In genomic region chr3:193515884-193516438, GRCh38 we compare ENCODE assay signal across 37 cellular contexts. TPM values are rescaled to one million over a fixed set of nuclear protein-coding genes. Genes with fewer than 3 reads are reported as not detected.
"Had no signal": no experiment of that assay in that cellular context is flagged by ENCODE, and none has a peak within 500 bp of the region (broad histone marks: within the 10 kb centered on the region; RNA-seq: fewer than 3 reads in every experiment).

No MANE protein-coding gene starts in this region.

- ATAC-seq: activated CD4-positive, CD25-positive, alpha-beta regulatory T cell treated with anti-CD3 and anti-CD28 coated beads, Interleukin-2, amount 50 U/mL, for 24 hours; activated CD8-positive, alpha-beta memory T cell treated with anti-CD3 and anti-CD28 coated beads, Interleukin-2, amount 10 ng/mL, durations not matched to agents 7 days and 5 days; activated CD8-positive, alpha-beta T cell treated with anti-CD3 and anti-CD28 coated beads for 36 hours; gastroesophageal sphincter; T-helper 17 cell had no signal

- H3K4me1 Mint-ChIP-seq: activated B cell treated with CpG ODN at 0.5 μM for 24 hours; activated CD8-positive, alpha-beta memory T cell treated with anti-CD3 and anti-CD28 coated beads, Interleukin-2, amount 10 ng/mL, durations not matched to agents 7 days and 5 days; activated naive CD4-positive, alpha-beta T cell treated with anti-CD3 and anti-CD28 coated beads, Interleukin-2, amount 50 U/mL, for 24 hours; activated naive CD8-positive, alpha-beta T cell treated with anti-CD3 and anti-CD28 coated beads for 36 hours; T-helper 17 cell had no signal

- H3K27me3 ChIP-seq: ascending aorta, breast epithelium, cardiac muscle cell, colonic mucosa, esophagus squamous epithelium, gastroesophageal sphincter had no signal

- H3K27ac ChIP-seq: ascending aorta, breast epithelium, cardiac muscle cell, colonic mucosa, epithelial cell of prostate, esophagus squamous epithelium, gastroesophageal sphincter, WERI-Rb-1 had no signal

- H3K4me3 Mint-ChIP-seq: activated B cell treated with CpG ODN at 0.5 μM for 24 hours; activated CD8-positive, alpha-beta memory T cell treated with anti-CD3 and anti-CD28 coated beads, Interleukin-2, amount 10 ng/mL, durations not matched to agents 7 days and 5 days; activated CD8-positive, alpha-beta T cell treated with anti-CD3 and anti-CD28 coated beads for 36 hours; activated naive CD4-positive, alpha-beta T cell treated with anti-CD3 and anti-CD28 coated beads for 36 hours; activated naive CD4-positive, alpha-beta T cell treated with anti-CD3 and anti-CD28 coated beads, Interleukin-2, amount 50 U/mL, for 24 hours; activated naive CD8-positive, alpha-beta T cell treated with anti-CD3 and anti-CD28 coated beads for 36 hours; activated T-helper 1 cell treated with anti-CD3 and anti-CD28 coated beads, Interleukin-12 subunit alpha, Interleukin-12 subunit beta, Interleukin-2, Interleukin-4 antibody, amounts not matched to agents 30 ng/mL and 10 ng/mL and 1 ng/mL, durations not matched to agents 14 hours and 24 hours and 36 hours; brain; T-helper 17 cell; T-helper 2 cell treated with Interferon-gamma antibody and Interleukin-4, amounts not matched to agents 5 μg/mL and 100 μg/mL, for 36 hours had no signal

- H3K36me3 Mint-ChIP-seq: activated CD8-positive, alpha-beta memory T cell treated with anti-CD3 and anti-CD28 coated beads, Interleukin-2, amount 10 ng/mL, durations not matched to agents 7 days and 5 days; activated naive CD4-positive, alpha-beta T cell treated with anti-CD3 and anti-CD28 coated beads, Interleukin-2, amount 50 U/mL, for 24 hours; brain had no signal

- H3K9me3 Mint-ChIP-seq: activated B cell treated with CpG ODN at 0.5 μM for 24 hours; activated CD8-positive, alpha-beta T cell treated with anti-CD3 and anti-CD28 coated beads for 36 hours; activated naive CD4-positive, alpha-beta T cell treated with anti-CD3 and anti-CD28 coated beads for 36 hours; activated naive CD4-positive, alpha-beta T cell treated with anti-CD3 and anti-CD28 coated beads, Interleukin-2, amount 50 U/mL, for 24 hours; activated naive CD8-positive, alpha-beta T cell treated with anti-CD3 and anti-CD28 coated beads for 36 hours; activated T-helper 1 cell treated with anti-CD3 and anti-CD28 coated beads, Interleukin-12 subunit alpha, Interleukin-12 subunit beta, Interleukin-2, Interleukin-4 antibody, amounts not matched to agents 30 ng/mL and 10 ng/mL and 1 ng/mL, durations not matched to agents 14 hours and 24 hours and 36 hours; activated T-helper 2 cell treated with anti-CD3 and anti-CD28 coated beads, Interferon-gamma antibody, Interleukin-2, Interleukin-4, amounts not matched to agents 10 μg/mL and 5 μg/mL and 100 μg/mL, durations not matched to agents 14 hours and 24 hours and 36 hours; brain; T-helper 2 cell treated with Interferon-gamma antibody and Interleukin-4, amounts not matched to agents 5 μg/mL and 100 μg/mL, for 36 hours had no signal

- H3K27me3 Mint-ChIP-seq: activated B cell treated with CpG ODN at 0.5 μM for 24 hours; activated CD8-positive, alpha-beta memory T cell treated with anti-CD3 and anti-CD28 coated beads, Interleukin-2, amount 10 ng/mL, durations not matched to agents 7 days and 5 days; activated naive CD8-positive, alpha-beta T cell treated with anti-CD3 and anti-CD28 coated beads for 36 hours had no signal

- H3K27ac Mint-ChIP-seq: activated B cell treated with CpG ODN at 0.5 μM for 24 hours; activated CD8-positive, alpha-beta memory T cell treated with anti-CD3 and anti-CD28 coated beads, Interleukin-2, amount 10 ng/mL, durations not matched to agents 7 days and 5 days; activated CD8-positive, alpha-beta T cell treated with anti-CD3 and anti-CD28 coated beads for 36 hours; activated naive CD4-positive, alpha-beta T cell treated with anti-CD3 and anti-CD28 coated beads for 36 hours; activated naive CD4-positive, alpha-beta T cell treated with anti-CD3 and anti-CD28 coated beads, Interleukin-2, amount 50 U/mL, for 24 hours; activated naive CD8-positive, alpha-beta T cell treated with anti-CD3 and anti-CD28 coated beads for 36 hours; activated T-helper 1 cell treated with anti-CD3 and anti-CD28 coated beads, Interleukin-12 subunit alpha, Interleukin-12 subunit beta, Interleukin-2, Interleukin-4 antibody, amounts not matched to agents 30 ng/mL and 10 ng/mL and 1 ng/mL, durations not matched to agents 14 hours and 24 hours and 36 hours; activated T-helper 2 cell treated with anti-CD3 and anti-CD28 coated beads, Interferon-gamma antibody, Interleukin-2, Interleukin-4, amounts not matched to agents 10 μg/mL and 5 μg/mL and 100 μg/mL, durations not matched to agents 14 hours and 24 hours and 36 hours; brain; T-helper 17 cell; T-helper 2 cell treated with Interferon-gamma antibody and Interleukin-4, amounts not matched to agents 5 μg/mL and 100 μg/mL, for 36 hours had no signal

- H3K4me3 ChIP-seq: ascending aorta, breast epithelium, cardiac muscle cell, colonic mucosa, esophagus squamous epithelium, gastroesophageal sphincter had no signal

- H3K36me3 ChIP-seq: ascending aorta, breast epithelium, cardiac muscle cell, colonic mucosa, gastroesophageal sphincter, WERI-Rb-1 had no signal

- H3K4me1 ChIP-seq: ascending aorta, breast epithelium, colonic mucosa, esophagus squamous epithelium, gastroesophageal sphincter had no signal

- DNase-seq: activated B cell treated with CpG ODN at 0.5 μM for 24 hours; activated CD4-positive, alpha-beta T cell treated with anti-CD3 and anti-CD28 coated beads for 48 hours; activated CD4-positive, alpha-beta T cell treated with anti-CD3 and anti-CD28 coated beads, Interleukin-2, amount 50 U/mL, for 1 hour; activated CD4-positive, alpha-beta T cell treated with anti-CD3 and anti-CD28 coated beads, Interleukin-2, amount 50 U/mL, for 48 hours; activated CD8-positive, alpha-beta memory T cell treated with anti-CD3 and anti-CD28 coated beads, Interleukin-2, amount 10 ng/mL, durations not matched to agents 7 days and 5 days; activated CD8-positive, alpha-beta memory T cell treated with anti-CD3 and anti-CD28 coated beads, Interleukin-2, amount 50 U/mL, for 4 hours; activated CD8-positive, alpha-beta T cell treated with anti-CD3 and anti-CD28 coated beads for 36 hours; activated effector memory CD4-positive, alpha-beta T cell treated with anti-CD3 and anti-CD28 coated beads, Interleukin-2, amount 50 U/mL, for 16 hours; activated naive CD4-positive, alpha-beta T cell treated with anti-CD3 and anti-CD28 coated beads for 36 hours; activated naive CD8-positive, alpha-beta T cell treated with anti-CD3 and anti-CD28 coated beads for 36 hours; activated T-cell treated with anti-CD3 and anti-CD28 coated beads, Interleukin-2, amount 50 U/mL, for 1 hour; activated T-cell treated with anti-CD3 and anti-CD28 coated beads, Interleukin-2, amount 50 U/mL, for 48 hours; central memory CD4-positive, alpha-beta T cell; cerebellar nuclear complex; colonic mucosa; effector CD8-positive, alpha-beta T cell; esophagus squamous epithelium; foreskin melanocyte; T-helper 1 cell; T-helper 17 cell; T1000 had no signal

- H3K9me3 ChIP-seq: ascending aorta, breast epithelium, colonic mucosa, esophagus squamous epithelium, gastroesophageal sphincter had no signal

RNA-seq across cellular contexts. Expression of gene ATP13A4, which starts 38.7 kb away (rescaled TPM):
- total RNA-seq: ascending aorta, dermis microvascular lymphatic vessel endothelial cell, endothelial cell of umbilical vein, fibroblast of villous mesenchyme, glomerular endothelial cell had no signal
- polyA plus RNA-seq: endothelial cell of umbilical vein had no signal
